In genomic region chr7:116579835-116580234, GRCh38 we compare ENCODE assay signal across 25 cellular contexts. TPM values are rescaled to one million over a fixed set of nuclear protein-coding genes. Genes with fewer than 3 reads are reported as not detected.
"Had no signal": no experiment of that assay in that cellular context is flagged by ENCODE, and none has a peak within 500 bp of the region (broad histone marks: within the 10 kb centered on the region; RNA-seq: fewer than 3 reads in every experiment).

No MANE protein-coding gene starts in this region.

- H3K4me3 Mint-ChIP-seq: effector memory CD8-positive, alpha-beta T cell; memory B cell; natural killer cell treated with Interleukin-12 subunit alpha and Interleukin-12 subunit beta and Interleukin-15 and Interleukin-18, amount 100 ng/mL, for 72 hours; neural crest cell; stimulated activated effector memory CD8-positive, alpha-beta T cell treated with anti-CD3 and anti-CD28 coated beads, Interleukin-12 subunit alpha, Interleukin-12 subunit beta, amount 100 ng/mL, for 72 hours had no signal

- FAIRE-seq: keratinocyte, urothelium cell line had no signal

- DNase-seq: cortex of kidney; effector memory CD8-positive, alpha-beta T cell; foreskin fibroblast; gastrocnemius medialis; head of caudate nucleus; posterior cingulate gyrus; psoas muscle; right cardiac atrium; sigmoid colon; stimulated activated CD4-positive, alpha-beta T cell treated with anti-CD3 and anti-CD28 coated beads, Interleukin-2, amount 100 ng/mL, for 24 hours; stimulated activated CD4-positive, alpha-beta T cell treated with anti-CD3 and anti-CD28 coated beads, Interleukin-4, amount 100 ng/mL, for 24 hours; stimulated activated naive CD4-positive, alpha-beta T cell treated with Interleukin-2 at 50 U/mL for 16 hours; stomach; testis; upper lobe of left lung had no signal

- H3K9me3 ChIP-seq: gastrocnemius medialis, neutrophil, psoas muscle, sigmoid colon, stomach, testis, upper lobe of left lung had no signal

- H3K27me3 ChIP-seq: gastrocnemius medialis, neutrophil, sigmoid colon, stomach, testis, tibial nerve, upper lobe of left lung had no signal

- H3K27ac Mint-ChIP-seq: effector memory CD8-positive, alpha-beta T cell; natural killer cell treated with Interleukin-12 subunit alpha and Interleukin-12 subunit beta and Interleukin-15 and Interleukin-18, amount 100 ng/mL, for 72 hours; stimulated activated effector memory CD8-positive, alpha-beta T cell treated with anti-CD3 and anti-CD28 coated beads, Interleukin-12 subunit alpha, Interleukin-12 subunit beta, amount 100 ng/mL, for 72 hours had no signal

- H3K4me1 ChIP-seq: psoas muscle, testis had no signal

- H3K9me3 Mint-ChIP-seq: effector memory CD8-positive, alpha-beta T cell; memory B cell; natural killer cell treated with Interleukin-12 subunit alpha and Interleukin-12 subunit beta and Interleukin-15 and Interleukin-18, amount 100 ng/mL, for 72 hours; neural crest cell; stimulated activated effector memory CD8-positive, alpha-beta T cell treated with anti-CD3 and anti-CD28 coated beads, Interleukin-12 subunit alpha, Interleukin-12 subunit beta, amount 100 ng/mL, for 72 hours had no signal

- H3K27ac ChIP-seq: gastrocnemius medialis, neutrophil, psoas muscle, sigmoid colon, stomach, testis, tibial nerve, upper lobe of left lung had no signal

- H3K4me3 ChIP-seq: gastrocnemius medialis, lung, psoas muscle, sigmoid colon, stomach, testis, tibial nerve, upper lobe of left lung had no signal

- H3K36me3 ChIP-seq: gastrocnemius medialis, neutrophil, sigmoid colon, stomach, tibial nerve, upper lobe of left lung had no signal

- ATAC-seq: effector memory CD8-positive, alpha-beta T cell; esophagus mucosa; gastrocnemius medialis; natural killer cell treated with Interleukin-12 subunit alpha and Interleukin-12 subunit beta and Interleukin-15 and Interleukin-18, amount 100 ng/mL, for 72 hours; psoas muscle; right cardiac atrium; stimulated activated effector memory CD8-positive, alpha-beta T cell treated with anti-CD3 and anti-CD28 coated beads, Interleukin-12 subunit alpha, Interleukin-12 subunit beta, amount 100 ng/mL, for 72 hours had no signal

- H3K36me3 Mint-ChIP-seq: memory B cell; natural killer cell treated with Interleukin-12 subunit alpha and Interleukin-12 subunit beta and Interleukin-15 and Interleukin-18, amount 100 ng/mL, for 72 hours had no signal

RNA-seq across cellular contexts. Expression of gene CAV1, which starts 55.0 kb away (rescaled TPM):
- total RNA-seq: natural killer cell treated with Interleukin-12 subunit alpha and Interleukin-12 subunit beta and Interleukin-15 and Interleukin-18, amount 100 ng/mL, for 72 hours had no signal
